11 cellular contexts compared by ENCODE assay signal in genomic region chr11:61149624-61150615, GRCh38. TPM values are rescaled to one million over a fixed set of nuclear protein-coding genes. Genes with fewer than 3 reads are reported as not detected.
DNase-seq lines count a peak whose midpoint lies in the region; ATAC-seq, FAIRE-seq and TF ChIP-seq lines count a peak whose summit lies in the region.
"Had no signal": no experiment of that assay in that cellular context is flagged by ENCODE, and none has a peak within 500 bp of the region (broad histone marks: within the 10 kb centered on the region; RNA-seq: fewer than 3 reads in every experiment).

No MANE protein-coding gene starts in this region.

- peaks cover 67% of the 10 kb centered on the region for H3K4me1 ChIP-seq in PC-9 (replicated peaks; ENCODE audit: insufficient read depth)
- peaks cover 24% of the 10 kb centered on the region for H3K4me1 ChIP-seq in fibroblast of lung (ENCODE audit: control insufficient read depth, extremely low read depth, insufficient read depth, low read length)

- intact Hi-C loops in Calu3 (cut with micrococcal nuclease; ENCODE audit: unreplicated experiment): no loop called here
- intact Hi-C loops in PC-9 (cut with micrococcal nuclease; ENCODE audit: unreplicated experiment): loop anchor here (1.0 to 5.0 kb wide), 2 partner anchors 8 to 243 kb away; partner anchors contain the start of gene PRPF19

- H3K9me3 Mint-ChIP-seq in Calu3 (ENCODE audit: low read depth, unreplicated experiment) (peaks cover 8% of the 10 kb centered on the region), osteocyte (ENCODE audit: unreplicated experiment) (peaks cover 5% of the 10 kb centered on the region)

- H3K4me2 ChIP-seq in PC-9 (peak overlapping the region; percentile 73), fibroblast of lung (ENCODE audit: extremely low read depth, insufficient read depth, low read length) (peak overlapping the region; percentile 41)

- ATAC-seq in GM18519 (IDR thresholded peaks at IDR 0.05; ENCODE audit: low FRiP score, unreplicated experiment): no peak

- CTCF ChIA-PET in Calu3 (lab: Charles Lee): no interaction called here
- CTCF ChIA-PET in PC-9 (lab: Charles Lee): interaction anchor here (0.7 to 1.3 kb wide), 2 partner anchors 9 to 318 kb away, joined by 3 read pairs; no protein-coding TSS in a partner anchor

- 0 out of 2 replicates have a peak, but pooled peaks cover 3% of the 10 kb centered on the region for H4K20me1 ChIP-seq in PC-9 (ENCODE audit: insufficient read depth)
- no peaks in the 10 kb centered on the region for H4K20me1 ChIP-seq in fibroblast of lung (ENCODE audit: control insufficient read depth, extremely low read depth, insufficient read depth, low read length)

- BruUV-seq in Calu3 (replicated peaks; lab: Mats Ljungman, UMichigan) (no TSS peak), PC-9 (replicated peaks; lab: Mats Ljungman, UMichigan) (TSS peak; percentile 32)

- H3K79me2 ChIP-seq in PC-9 (ENCODE audit: low read depth) (peaks cover 77% of the 10 kb centered on the region), fibroblast of lung (ENCODE audit: control insufficient read depth, insufficient read depth, low read length) (peaks cover 37% of the 10 kb centered on the region)

- H3K27ac Mint-ChIP-seq in Calu3 (ENCODE audit: unreplicated experiment) (peak overlapping the region; percentile 86), osteocyte (ENCODE audit: unreplicated experiment) (peak overlapping the region; percentile 38)

- TF ChIP-seq CTCF in Calu3 (IDR thresholded peaks at IDR 0.05; ENCODE audit: unreplicated experiment) (no peak), PC-9 (conservative IDR thresholded peaks at IDR 0.05) (no peak), fibroblast of lung (conservative IDR thresholded peaks at IDR 0.05 in 1 of 2, IDR thresholded peaks at IDR 0.05 in 1 of 2; ENCODE audit: low read depth in 1 of 2, low read length in 2 of 2) (no peak), osteocyte (IDR thresholded peaks at IDR 0.05) (no peak), D721Med (IDR thresholded peaks at IDR 0.05; ENCODE audit: insufficient read depth, missing control alignments) (no peak)

- no peak overlapping the region for H2AFZ ChIP-seq in PC-9
- no peak overlapping the region for H2AFZ ChIP-seq in fibroblast of lung (ENCODE audit: low read length)

- H3F3A ChIP-seq in PC-9 (ENCODE audit: insufficient read depth, low read depth): peaks cover 53% of the 10 kb centered on the region

- H3K9ac ChIP-seq in fibroblast of lung (ENCODE audit: insufficient read depth, low read length): no peak overlapping the region

- H3K36me3 Mint-ChIP-seq in Calu3 (ENCODE audit: insufficient read depth, unreplicated experiment) (peaks cover 25% of the 10 kb centered on the region), osteocyte (ENCODE audit: unreplicated experiment) (peaks cover 10% of the 10 kb centered on the region)

- DNase-seq in Calu3: peak; percentile 55
- DNase-seq in PC-9: peak; percentile 87 to 95
- DNase-seq in fibroblast of lung (ENCODE audit: low read depth in 2 of 2): peak in 1 of 2 donors; percentile 65
- DNase-seq in osteocyte (ENCODE audit: extremely low spot score, unreplicated experiment): no peak
- DNase-seq in NOMO-1 (lab: John Stamatoyannopoulos, UW; ENCODE audit: unreplicated experiment in 2 of 2): no peak
- DNase-seq in activated CD4-positive, CD25-positive, alpha-beta regulatory T cell (lab: John Stamatoyannopoulos, UW): no peak
- no peak for DNase-seq in D721Med (ENCODE audit: insufficient read length, low spot score)
- DNase-seq: effector CD4-positive, alpha-beta T cell; Kasumi-1 had no signal

- H3K4me3 ChIP-seq in PC-9 (peak overlapping the region; percentile 20; the same call in 1 of the 2 replicates), fibroblast of lung (replicated peaks in 1 of 4; ENCODE audit: control extremely low read depth in 1 of 4, insufficient read depth in 1 of 4, low read depth in 3 of 4, low read length in 4 of 4) (no peak overlapping the region)

- no peak for FAIRE-seq in D721Med (lab: Jason Lieb, UNC)

- H3K4me1 Mint-ChIP-seq in Calu3 (ENCODE audit: low read depth, unreplicated experiment) (peaks cover 72% of the 10 kb centered on the region), osteocyte (ENCODE audit: unreplicated experiment) (peaks cover 45% of the 10 kb centered on the region)

- H3K9me2 ChIP-seq in PC-9 (ENCODE audit: insufficient read depth): no peaks in the 10 kb centered on the region

- H3K27ac ChIP-seq in PC-9 (peak overlapping the region; percentile 71), fibroblast of lung (ENCODE audit: insufficient read depth, low read length) (no peak overlapping the region)

- POLR2A ChIA-PET in PC-9 (lab: Charles Lee; ENCODE audit: unreplicated experiment): interaction anchor here (0.6 to 0.9 kb wide), 2 partner anchors 9 to 105 kb away, joined by 3 to 7 read pairs; no protein-coding TSS in a partner anchor

- H3K27me3 Mint-ChIP-seq in Calu3 (ENCODE audit: unreplicated experiment) (no peaks in the 10 kb centered on the region), osteocyte (ENCODE audit: unreplicated experiment) (no peaks in the 10 kb centered on the region)

- H3K27me3 ChIP-seq in PC-9 (ENCODE audit: insufficient read depth, low read depth) (no peaks in the 10 kb centered on the region), fibroblast of lung (ENCODE audit: control insufficient read depth, insufficient read depth, low read length) (no peaks in the 10 kb centered on the region)

- peaks cover 5% of the 10 kb centered on the region; the same call in 1 of the 2 replicates for H3K9me3 ChIP-seq in PC-9 (ENCODE audit: insufficient read depth, low read depth)
- H3K9me3 ChIP-seq in fibroblast of lung (ENCODE audit: control insufficient read depth, insufficient read depth, low read depth, low read length): no peaks in the 10 kb centered on the region

- peaks cover 8% of the 10 kb centered on the region; the same call in 1 of the 2 replicates for H3K36me3 ChIP-seq in PC-9 (ENCODE audit: low read depth)
- H3K36me3 ChIP-seq in fibroblast of lung (ENCODE audit: control insufficient read depth, insufficient read depth, low read length): no peaks in the 10 kb centered on the region

- H3K4me3 Mint-ChIP-seq in Calu3 (ENCODE audit: low read depth, unreplicated experiment): peak overlapping the region; percentile 57
- H3K4me3 Mint-ChIP-seq in osteocyte (ENCODE audit: unreplicated experiment): no peak overlapping the region

RNA-seq across cellular contexts. Expression of gene VPS37C, which starts 11.3 kb away (rescaled TPM):
- total RNA-seq in Calu3 (2022) (22.7 TPM in 2 replicates), PC-9 (2021) (27.1 and 29.0 TPM in 2 replicates), fibroblast of lung (7.2 and 7.6 TPM in 2 replicates), osteocyte (19.6 and 21.2 TPM in 2 replicates)
- 9.9 and 10.7 TPM in 2 replicates for polyA plus RNA-seq in fibroblast of lung
- polyA plus RNA-seq in fibroblast of lung (2012): 13.0 and 13.1 TPM in 2 replicates
- polyA minus RNA-seq in fibroblast of lung (ENCODE audit: low replicate concordance): 9.4 and 12.9 TPM in 2 replicates

RNA-seq across cellular contexts. Expression of gene CD5, which starts 47.6 kb away (rescaled TPM):
- total RNA-seq in Calu3 (2022): not detected in 2 replicates
- total RNA-seq in PC-9 (2021): not detected in 2 replicates
- not detected in 2 replicates for total RNA-seq in fibroblast of lung
- polyA plus RNA-seq in fibroblast of lung: not detected in 2 replicates
- polyA plus RNA-seq in fibroblast of lung (2012): 0.03 TPM in 1 of 2 replicates, not detected in the other
- polyA minus RNA-seq in fibroblast of lung (ENCODE audit: low replicate concordance): not detected in 2 replicates
- not detected in 2 replicates for total RNA-seq in osteocyte
- total RNA-seq: myocyte had no signal

RNA-seq across cellular contexts. Expression of gene PGA3, which starts 53.4 kb away (rescaled TPM):
- total RNA-seq in Calu3 (2022) (not detected in 2 replicates), PC-9 (2021) (not detected in 2 replicates), fibroblast of lung (4.3 TPM in 1 of 2 replicates, not detected in the other), osteocyte (not detected in 2 replicates)
- 0.24 and 0.35 TPM in 2 replicates for polyA plus RNA-seq in fibroblast of lung
- polyA plus RNA-seq in fibroblast of lung (2012): 0.19 and 0.20 TPM in 2 replicates
- 4.3 and 11.6 TPM in 2 replicates for polyA minus RNA-seq in fibroblast of lung (ENCODE audit: low replicate concordance)

Comparison
In these comparisons a context has a peak if more than half of its experiments do, and no peak if none do; other contexts are left out.
1. DNase-seq: peak in Calu3 (single experiment) and PC-9 (2 of 2); none in osteocyte (single experiment), NOMO-1 (0 of 2), activated CD4-positive, CD25-positive, alpha-beta regulatory T cell (0 of 4) and D721Med (single experiment).